ENCODE assay signal across 9 cellular contexts in genomic region chr1:155975375-155976061, GRCh38. TPM values are rescaled to one million over a fixed set of nuclear protein-coding genes. Genes with fewer than 3 reads are reported as not detected.
A peak's percentile ranks its signal among the peaks of the same experiment; 100 is the strongest.
DNase-seq lines count a peak whose midpoint lies in the region; ATAC-seq and TF ChIP-seq lines count a peak whose summit lies in the region.
"Had no signal": no experiment of that assay in that cellular context is flagged by ENCODE, and none has a peak within 500 bp of the region (broad histone marks: within the 10 kb centered on the region; RNA-seq: fewer than 3 reads in every experiment).

No MANE protein-coding gene starts in this region.

- H3K4me3 Mint-ChIP-seq in T-helper 1 cell treated with Interleukin-12 subunit alpha and Interleukin-12 subunit beta and Interleukin-4 antibody, amounts not matched to agents 30 μg/mL and 1 μg/mL, for 36 hours, result peak overlapping the region; percentile 90
- H3K4me3 Mint-ChIP-seq in activated B cell treated with CpG ODN at 0.5 μM for 24 hours, result peak overlapping the region; percentile 97

- peaks cover 49% of the 10 kb centered on the region for H3K4me1 ChIP-seq in iPS-18a (ENCODE audit: control insufficient read depth, low read depth, low read length)
- H3K4me1 ChIP-seq in subcutaneous abdominal adipose tissue (ENCODE audit: control insufficient read depth in 5 of 5, insufficient read depth in 5 of 5, low read length in 5 of 5), result peaks cover 31 to 93% (median 88%) of the 10 kb centered on the region in 5 donors

- H3K4me1 Mint-ChIP-seq in T-helper 1 cell treated with Interleukin-12 subunit alpha and Interleukin-12 subunit beta and Interleukin-4 antibody, amounts not matched to agents 30 μg/mL and 1 μg/mL, for 36 hours (ENCODE audit: low read depth), result peaks cover 74% of the 10 kb centered on the region
- peaks cover 84% of the 10 kb centered on the region for H3K4me1 Mint-ChIP-seq in activated B cell treated with CpG ODN at 0.5 μM for 24 hours

- H3K4me3 ChIP-seq in iPS-18a (ENCODE audit: low read length) (peak overlapping the region; percentile 70), subcutaneous abdominal adipose tissue (ENCODE audit: low read depth in 1 of 5, low read length in 5 of 5) (peak overlapping the region; percentile 77 to 98 (median 88))

- intact Hi-C loops in activated B cell treated with CpG ODN at 0.5 μM for 24 hours (cut with micrococcal nuclease), result loop anchor here (5.0 kb wide), 1 partner anchor 77 kb away; the partner anchor contains the start of genes LAMTOR2 and UBQLN4

- no peak for TF ChIP-seq CTCF in activated B cell treated with CpG ODN at 0.5 μM for 24 hours (IDR thresholded peaks at IDR 0.05)

- H3K9me3 ChIP-seq in iPS-18a (ENCODE audit: control insufficient read depth, low read depth, low read length) (no peaks in the 10 kb centered on the region), subcutaneous abdominal adipose tissue (ENCODE audit: control insufficient read depth in 5 of 5, low read length in 5 of 5) (no peaks in the 10 kb centered on the region)

- CTCF ChIA-PET in activated B cell treated with CpG ODN at 0.5 μM for 24 hours (lab: Charles Lee), result interaction anchor here (1.0 to 9.8 kb wide), 5 partner anchors 9 to 34 kb away, joined by 3 to 146 read pairs (median 6); partner anchors contain the start of gene RXFP4

- ATAC-seq in activated B cell treated with CpG ODN at 0.5 μM for 24 hours (ENCODE audit: low read depth), result no peak
- ATAC-seq in left lobe of liver, result no peak

- H3K36me3 Mint-ChIP-seq in T-helper 1 cell treated with Interleukin-12 subunit alpha and Interleukin-12 subunit beta and Interleukin-4 antibody, amounts not matched to agents 30 μg/mL and 1 μg/mL, for 36 hours (ENCODE audit: low read depth), result peaks cover 34% of the 10 kb centered on the region
- H3K36me3 Mint-ChIP-seq in activated B cell treated with CpG ODN at 0.5 μM for 24 hours (ENCODE audit: low read depth), result peaks cover 53% of the 10 kb centered on the region

- H3K9ac ChIP-seq in iPS-18a (ENCODE audit: low read length) (peak overlapping the region; percentile 88), subcutaneous abdominal adipose tissue (ENCODE audit: low read length in 5 of 5) (peak overlapping the region; percentile 77 to 93 (median 89))

- peak overlapping the region; percentile 83 for H3K27ac Mint-ChIP-seq in T-helper 1 cell treated with Interleukin-12 subunit alpha and Interleukin-12 subunit beta and Interleukin-4 antibody, amounts not matched to agents 30 μg/mL and 1 μg/mL, for 36 hours
- peak overlapping the region; percentile 90 for H3K27ac Mint-ChIP-seq in activated B cell treated with CpG ODN at 0.5 μM for 24 hours

- DNase-seq in T-helper 1 cell (no peak), activated B cell treated with CpG ODN at 0.5 μM for 24 hours (no peak), left lobe of liver (ENCODE audit: low spot score) (no peak), LoVo (ENCODE audit: low spot score) (no peak), T-helper 9 cell (no peak)

- H3K27me3 ChIP-seq in iPS-18a (ENCODE audit: control insufficient read depth, insufficient read depth, low read length) (no peaks in the 10 kb centered on the region), subcutaneous abdominal adipose tissue (ENCODE audit: control insufficient read depth in 5 of 5, insufficient read depth in 4 of 5, low read length in 5 of 5) (no peaks in the 10 kb centered on the region)

- POLR2A ChIA-PET in activated B cell treated with CpG ODN at 0.5 μM for 24 hours (lab: Charles Lee), result interaction anchor here (0.9 to 14.6 kb wide), 6 partner anchors 7 to 41 kb away, joined by 4 to 403 read pairs (median 99); partner anchors contain the start of genes KHDC4 and RXFP4

- no peaks in the 10 kb centered on the region for H3K27me3 Mint-ChIP-seq in T-helper 1 cell treated with Interleukin-12 subunit alpha and Interleukin-12 subunit beta and Interleukin-4 antibody, amounts not matched to agents 30 μg/mL and 1 μg/mL, for 36 hours (ENCODE audit: low read depth)
- H3K27me3 Mint-ChIP-seq in activated B cell treated with CpG ODN at 0.5 μM for 24 hours, result no peaks in the 10 kb centered on the region

- no peaks in the 10 kb centered on the region for H3K36me3 ChIP-seq in iPS-18a (ENCODE audit: control insufficient read depth, low read depth, low read length)
- peaks cover 0 to 10% (median 5%) of the 10 kb centered on the region in 5 donors for H3K36me3 ChIP-seq in subcutaneous abdominal adipose tissue (ENCODE audit: control insufficient read depth in 5 of 5, insufficient read depth in 5 of 5, low read length in 5 of 5)

- no peaks in the 10 kb centered on the region for H3K9me3 Mint-ChIP-seq in T-helper 1 cell treated with Interleukin-12 subunit alpha and Interleukin-12 subunit beta and Interleukin-4 antibody, amounts not matched to agents 30 μg/mL and 1 μg/mL, for 36 hours
- no peaks in the 10 kb centered on the region for H3K9me3 Mint-ChIP-seq in activated B cell treated with CpG ODN at 0.5 μM for 24 hours

- no peak overlapping the region for H3K27ac ChIP-seq in iPS-18a (ENCODE audit: low read length)
- H3K27ac ChIP-seq in subcutaneous abdominal adipose tissue (ENCODE audit: low read depth, low read length), result peak overlapping the region; percentile 99

RNA-seq across cellular contexts. Expression of gene ARHGEF2, which starts 2.8 kb away (rescaled TPM):
- total RNA-seq in activated B cell treated with CpG ODN at 0.5 μM for 24 hours, result 188 and 207 TPM in 2 replicates
- total RNA-seq in left lobe of liver, result 6.5 TPM

RNA-seq across cellular contexts. Expression of gene RXFP4, which starts 34.1 kb away (rescaled TPM):
- total RNA-seq in activated B cell treated with CpG ODN at 0.5 μM for 24 hours (not detected in 2 replicates), left lobe of liver (not detected)
- total RNA-seq: renal cortical epithelial cell had no signal

RNA-seq across cellular contexts. Expression of gene KHDC4, which starts 41.3 kb away (rescaled TPM):
- total RNA-seq in activated B cell treated with CpG ODN at 0.5 μM for 24 hours, result 88.3 and 105 TPM in 2 replicates
- total RNA-seq in left lobe of liver, result 18.5 TPM

RNA-seq across cellular contexts. Expression of gene SSR2, which starts 45.2 kb away (rescaled TPM):
- total RNA-seq in activated B cell treated with CpG ODN at 0.5 μM for 24 hours (136 and 146 TPM in 2 replicates), left lobe of liver (95.6 TPM)

Comparison
In these comparisons a context has a peak if more than half of its experiments do, and no peak if none do; other contexts are left out.
1. RNA of gene ARHGEF2, which starts 2.8 kb away (total RNA-seq): 188 to 207 TPM in activated B cell treated with CpG ODN at 0.5 μM for 24 hours; 6.5 TPM in left lobe of liver (single experiment); every median in the first group is over 10 times any median in the second.